Comparison of ENCODE assay signal across 11 cellular contexts in genomic region chr9:33229359-33230120, GRCh38. TPM values are rescaled to one million over a fixed set of nuclear protein-coding genes. Genes with fewer than 3 reads are reported as not detected.
DNase-seq lines count a peak whose midpoint lies in the region; ATAC-seq and TF ChIP-seq lines count a peak whose summit lies in the region.
"Had no signal": no experiment of that assay in that cellular context is flagged by ENCODE, and none has a peak within 500 bp of the region (broad histone marks: within the 10 kb centered on the region; RNA-seq: fewer than 3 reads in every experiment).

No MANE protein-coding gene starts in this region.

- in situ Hi-C loops in HAP-1 (cut with MboI; ENCODE audit: low sequenced_read_pairs) = loop anchor here (5.0 kb wide), 1 partner anchor 147 kb away; no protein-coding TSS in a partner anchor

- TF ChIP-seq CTCF in fibroblast of villous mesenchyme (IDR thresholded peaks at IDR 0.05; ENCODE audit: insufficient read depth, low read depth, low read length) (peak; percentile 29), upper lobe of right lung (IDR thresholded peaks at IDR 0.05) (peak; percentile 30), chondrocyte (IDR thresholded peaks at IDR 0.05) (no peak)

- CTCF ChIA-PET in activated CD4-positive, alpha-beta T cell treated with anti-CD3 and anti-CD28 coated beads, Interleukin-2, amount 10 ng/mL, durations not matched to agents 7 days and 5 days (lab: Charles Lee) = no interaction called here

- H3K9me3 Mint-ChIP-seq in activated CD4-positive, alpha-beta T cell treated with anti-CD3 and anti-CD28 coated beads, Interleukin-2, amount 10 ng/mL, durations not matched to agents 7 days and 5 days = no peaks in the 10 kb centered on the region
- H3K9me3 Mint-ChIP-seq in chondrocyte (ENCODE audit: low read depth) = no peaks in the 10 kb centered on the region
- H3K9me3 Mint-ChIP-seq: stimulated activated naive CD8-positive, alpha-beta T cell treated with anti-CD3 and anti-CD28 coated beads, Interleukin-15, amount 100 ng/mL, for 72 hours had no signal

- H3K4me1 Mint-ChIP-seq in activated CD4-positive, alpha-beta T cell treated with anti-CD3 and anti-CD28 coated beads, Interleukin-2, amount 10 ng/mL, durations not matched to agents 7 days and 5 days = peaks cover 16% of the 10 kb centered on the region
- peaks cover 13% of the 10 kb centered on the region for H3K4me1 Mint-ChIP-seq in chondrocyte (ENCODE audit: low read depth)

- no peak for DNase-seq in activated CD4-positive, alpha-beta T cell treated with anti-CD3 and anti-CD28 coated beads, Interleukin-2, amount 10 ng/mL, durations not matched to agents 7 days and 5 days
- DNase-seq in activated CD4-positive, alpha-beta T cell treated with anti-CD3 and anti-CD28 coated beads for 1 hour = no peak
- DNase-seq in NCI-H748 (lab: John Stamatoyannopoulos, UW; ENCODE audit: unreplicated experiment) (peak; percentile 75), fibroblast of villous mesenchyme (ENCODE audit: low read depth) (no peak), upper lobe of right lung (peak; percentile 88), chondrocyte (ENCODE audit: low spot score) (no peak), HAP-1 (ENCODE audit: low spot score in 2 of 2) (no peak), ecto neural progenitor cell (ENCODE audit: low spot score) (no peak)
- DNase-seq: stimulated activated naive CD8-positive, alpha-beta T cell treated with anti-CD3 and anti-CD28 coated beads, Interleukin-15, amount 100 ng/mL, for 72 hours; T-helper 1 cell had no signal

- no peak overlapping the region for H3K4me3 ChIP-seq in fibroblast of villous mesenchyme (ENCODE audit: low read depth, low read length)
- H3K4me3 ChIP-seq in upper lobe of right lung = no peak overlapping the region
- no peak overlapping the region for H3K4me3 ChIP-seq in HAP-1
- H3K4me3 ChIP-seq: heart left ventricle had no signal

- peaks cover 2% of the 10 kb centered on the region for H3K27me3 Mint-ChIP-seq in activated CD4-positive, alpha-beta T cell treated with anti-CD3 and anti-CD28 coated beads, Interleukin-2, amount 10 ng/mL, durations not matched to agents 7 days and 5 days
- peaks cover 3% of the 10 kb centered on the region for H3K27me3 Mint-ChIP-seq in chondrocyte (ENCODE audit: low read depth)
- H3K27me3 Mint-ChIP-seq: stimulated activated naive CD8-positive, alpha-beta T cell treated with anti-CD3 and anti-CD28 coated beads, Interleukin-15, amount 100 ng/mL, for 72 hours had no signal

- H3K4me1 ChIP-seq in upper lobe of right lung = peaks cover 9% of the 10 kb centered on the region
- H3K4me1 ChIP-seq in HAP-1 = peaks cover 5% of the 10 kb centered on the region

- intact Hi-C loops in upper lobe of right lung (cut with DNase I) = loop anchor here (5.0 kb wide), 1 partner anchor 147 kb away; no protein-coding TSS in a partner anchor

- H3K4me3 Mint-ChIP-seq in activated CD4-positive, alpha-beta T cell treated with anti-CD3 and anti-CD28 coated beads, Interleukin-2, amount 10 ng/mL, durations not matched to agents 7 days and 5 days = no peak overlapping the region
- no peak overlapping the region for H3K4me3 Mint-ChIP-seq in chondrocyte (ENCODE audit: unreplicated experiment)
- H3K4me3 Mint-ChIP-seq: stimulated activated naive CD8-positive, alpha-beta T cell treated with anti-CD3 and anti-CD28 coated beads, Interleukin-15, amount 100 ng/mL, for 72 hours had no signal

- H3K36me3 ChIP-seq in upper lobe of right lung (no peaks in the 10 kb centered on the region), HAP-1 (replicated peaks) (no peaks in the 10 kb centered on the region)
- H3K36me3 ChIP-seq: heart left ventricle had no signal

- H3K27ac Mint-ChIP-seq in activated CD4-positive, alpha-beta T cell treated with anti-CD3 and anti-CD28 coated beads, Interleukin-2, amount 10 ng/mL, durations not matched to agents 7 days and 5 days = peak overlapping the region; percentile 20
- H3K27ac Mint-ChIP-seq in chondrocyte (ENCODE audit: unreplicated experiment) = no peak overlapping the region
- H3K27ac Mint-ChIP-seq: stimulated activated naive CD8-positive, alpha-beta T cell treated with anti-CD3 and anti-CD28 coated beads, Interleukin-15, amount 100 ng/mL, for 72 hours had no signal

- POLR2A ChIA-PET in activated CD4-positive, alpha-beta T cell treated with anti-CD3 and anti-CD28 coated beads, Interleukin-2, amount 10 ng/mL, durations not matched to agents 7 days and 5 days (lab: Charles Lee) = no interaction called here

- H3K36me3 Mint-ChIP-seq in activated CD4-positive, alpha-beta T cell treated with anti-CD3 and anti-CD28 coated beads, Interleukin-2, amount 10 ng/mL, durations not matched to agents 7 days and 5 days (ENCODE audit: low read depth) = no peaks in the 10 kb centered on the region
- no peaks in the 10 kb centered on the region for H3K36me3 Mint-ChIP-seq in chondrocyte (ENCODE audit: low read depth)

- no peaks in the 10 kb centered on the region for H3K27me3 ChIP-seq in upper lobe of right lung
- H3K27me3 ChIP-seq in HAP-1 (ENCODE audit: low read depth) = peaks cover 5% of the 10 kb centered on the region; the same call in 1 of the 2 replicates
- H3K27me3 ChIP-seq: heart left ventricle had no signal

- H3K9me3 ChIP-seq in upper lobe of right lung = no peaks in the 10 kb centered on the region
- H3K9me3 ChIP-seq in HAP-1 = no peaks in the 10 kb centered on the region
- H3K9me3 ChIP-seq: heart left ventricle had no signal

- no peak overlapping the region for H3K27ac ChIP-seq in upper lobe of right lung
- H3K27ac ChIP-seq: heart left ventricle had no signal

- ATAC-seq in upper lobe of right lung = peak; percentile 88
- ATAC-seq: stimulated activated naive CD8-positive, alpha-beta T cell treated with anti-CD3 and anti-CD28 coated beads, Interleukin-15, amount 100 ng/mL, for 72 hours had no signal

RNA-seq across cellular contexts. Expression of gene SPINK4, which starts 10.4 kb away (rescaled TPM):
- total RNA-seq in activated CD4-positive, alpha-beta T cell treated with anti-CD3 and anti-CD28 coated beads, Interleukin-2, amount 10 ng/mL, durations not matched to agents 7 days and 5 days = not detected
- total RNA-seq in fibroblast of villous mesenchyme (not detected in 2 replicates), upper lobe of right lung (not detected), chondrocyte (not detected in 3 replicates)
- total RNA-seq: heart left ventricle had no signal

RNA-seq across cellular contexts. Expression of gene BAG1, which starts 35.0 kb away (rescaled TPM):
- 10 to 100 TPM; 62.3 to 72.2 TPM for total RNA-seq in activated CD4-positive, alpha-beta T cell treated with anti-CD3 and anti-CD28 coated beads, Interleukin-2, amount 10 ng/mL, durations not matched to agents 7 days and 5 days
- 9.1 and 21.6 TPM in 2 replicates for total RNA-seq in fibroblast of villous mesenchyme
- total RNA-seq in upper lobe of right lung = 116 TPM
- 49.2 to 58.3 TPM (median 51.1 TPM) in 3 replicates for total RNA-seq in chondrocyte

RNA-seq across cellular contexts. Expression of gene CHMP5, which starts 35.3 kb away (rescaled TPM):
- 100 to 1,000 TPM in 1 of 2 experiments, 10 to 100 TPM in 1; 91.0 to 100 TPM for total RNA-seq in activated CD4-positive, alpha-beta T cell treated with anti-CD3 and anti-CD28 coated beads, Interleukin-2, amount 10 ng/mL, durations not matched to agents 7 days and 5 days
- total RNA-seq in fibroblast of villous mesenchyme (62.2 and 81.6 TPM in 2 replicates), upper lobe of right lung (77.8 TPM), chondrocyte (52.7 to 61.2 TPM (median 58.4 TPM) in 3 replicates)

Comparison
In these comparisons a context has a peak if more than half of its experiments do, and no peak if none do; other contexts are left out.
1. DNase-seq: peak in NCI-H748 (single experiment) and upper lobe of right lung (single experiment); none in activated CD4-positive, alpha-beta T cell treated with anti-CD3 and anti-CD28 coated beads, Interleukin-2, amount 10 ng/mL, durations not matched to agents 7 days and 5 days (single experiment), activated CD4-positive, alpha-beta T cell treated with anti-CD3 and anti-CD28 coated beads for 1 hour (single experiment), fibroblast of villous mesenchyme (single experiment), chondrocyte (single experiment), HAP-1 (0 of 2) and ecto neural progenitor cell (single experiment).